In genomic region chr2:212921711-212922110, GRCh38 we compare ENCODE assay signal across 21 cellular contexts.
DNase-seq lines count a peak whose midpoint lies in the region; ATAC-seq and TF ChIP-seq lines count a peak whose summit lies in the region.
"Had no signal": no experiment of that assay in that cellular context is flagged by ENCODE, and none has a peak within 500 bp of the region (broad histone marks: within the 10 kb centered on the region; RNA-seq: fewer than 3 reads in every experiment).

No MANE protein-coding gene starts in this region.

- peaks cover 4% of the 10 kb centered on the region; the same call in 1 of the 2 replicates for H3K36me3 ChIP-seq in ACC112 (ENCODE audit: insufficient read depth, low read length)
- no peaks in the 10 kb centered on the region for H3K36me3 ChIP-seq in mammary epithelial cell (ENCODE audit: insufficient read depth, low read length)
- H3K36me3 ChIP-seq: BE2C; BLaER1 treated with 17β-estradiol and CSF1 and Interleukin-3, amounts not matched to agents 10 nM and 100 nM had no signal

- peaks cover 30% of the 10 kb centered on the region for H3K4me1 ChIP-seq in ACC112 (ENCODE audit: control insufficient read depth, insufficient read depth, low read length, unreplicated experiment)
- H3K4me1 ChIP-seq in mammary epithelial cell (ENCODE audit: insufficient read depth, low read length): peaks cover 28% of the 10 kb centered on the region
- H3K4me1 ChIP-seq: BE2C; BLaER1 treated with 17β-estradiol and CSF1 and Interleukin-3, amounts not matched to agents 10 nM and 100 nM had no signal

- dilution Hi-C loops in mammary epithelial cell (cut with HindIII; ENCODE audit: low sequenced_read_pairs): no loop called here

- CTCF ChIA-PET in mammary epithelial cell (lab: Charles Lee; ENCODE audit: low non-redundant PET): no interaction called here

- H3K9ac ChIP-seq in mammary epithelial cell (ENCODE audit: insufficient read depth, low read length): no peak overlapping the region
- H3K9ac ChIP-seq: BLaER1 treated with 17β-estradiol and CSF1 and Interleukin-3, amounts not matched to agents 10 nM and 100 nM; GM23248 had no signal

- H3K27ac ChIP-seq in ACC112 (ENCODE audit: low read depth, low read length) (peak overlapping the region; percentile 90), mammary epithelial cell (ENCODE audit: insufficient read depth, low read depth, low read length) (peak overlapping the region; percentile 73)
- H3K27ac ChIP-seq: 22Rv1; BLaER1 treated with 17β-estradiol and CSF1 and Interleukin-3, amounts not matched to agents 10 nM and 100 nM; GM23248 had no signal

- ATAC-seq in activated CD4-positive, CD25-positive, alpha-beta regulatory T cell treated with anti-CD3 and anti-CD28 coated beads, Interleukin-2, amount 50 U/mL, for 24 hours: peak; percentile 61 to 71
- ATAC-seq in HG03045 (IDR thresholded peaks at IDR 0.05; ENCODE audit: unreplicated experiment): no peak
- ATAC-seq: GM12878 had no signal

- H3K27me3 ChIP-seq in ACC112 (ENCODE audit: insufficient read depth, low read length): no peaks in the 10 kb centered on the region
- no peaks in the 10 kb centered on the region for H3K27me3 ChIP-seq in mammary epithelial cell (ENCODE audit: insufficient read depth, low read length)
- H3K27me3 ChIP-seq: BLaER1 treated with 17β-estradiol and CSF1 and Interleukin-3, amounts not matched to agents 10 nM and 100 nM had no signal

- in situ Hi-C loops in mammary epithelial cell (cut with MboI; ENCODE audit: low sequenced_read_pairs in 2 of 2): no loop called here

- intact Hi-C loops in mammary epithelial cell (cut with micrococcal nuclease): no loop called here

- H3K4me3 ChIP-seq in ACC112 (ENCODE audit: low read depth, low read length): no peak overlapping the region
- H3K4me3 ChIP-seq in mammary epithelial cell (replicated peaks in 1 of 3; ENCODE audit: insufficient read depth in 1 of 3, low read depth in 2 of 3, low read length in 3 of 3): no peak overlapping the region
- H3K4me3 ChIP-seq: BLaER1 treated with 17β-estradiol and CSF1 and Interleukin-3, amounts not matched to agents 10 nM and 100 nM; GM12878; GM23248 had no signal

- H3K79me2 ChIP-seq in ACC112 (ENCODE audit: control insufficient read depth, insufficient read depth, low read length, unreplicated experiment): no peaks in the 10 kb centered on the region
- no peaks in the 10 kb centered on the region for H3K79me2 ChIP-seq in mammary epithelial cell (ENCODE audit: insufficient read depth, low read length)

- H3K4me2 ChIP-seq in mammary epithelial cell (ENCODE audit: insufficient read depth, low read depth, low read length): no peak overlapping the region
- H3K4me2 ChIP-seq: BLaER1 treated with 17β-estradiol and CSF1 and Interleukin-3, amounts not matched to agents 10 nM and 100 nM had no signal

- H3K9me3 ChIP-seq in mammary epithelial cell (replicated peaks; ENCODE audit: insufficient read depth, low read length): peaks cover 5% of the 10 kb centered on the region
- H3K9me3 ChIP-seq: BE2C had no signal

- no peak for DNase-seq in activated CD4-positive, CD25-positive, alpha-beta regulatory T cell (lab: John Stamatoyannopoulos, UW)
- no peak for DNase-seq in mammary epithelial cell
- DNase-seq in stimulated activated CD4-positive, alpha-beta T cell treated with anti-CD3 and anti-CD28 coated beads, Interleukin-2, amount 100 ng/mL, for 48 hours: no peak
- DNase-seq: ACHN; AML-193; BE2C; CD4-positive, alpha-beta T cell; CD8-positive, alpha-beta memory T cell; DMS 273 treated with DMSO at 0.1 percent for 48 hours; DMS79; EL; GDM1; GM23248; H7; HCEC 1CT had no signal

- H2AFZ ChIP-seq in ACC112 (ENCODE audit: low read length, unreplicated experiment): no peak overlapping the region
- no peak overlapping the region for H2AFZ ChIP-seq in mammary epithelial cell (ENCODE audit: low read depth, low read length)
- H2AFZ ChIP-seq: GM23248 had no signal

- H4K20me1 ChIP-seq in mammary epithelial cell (ENCODE audit: insufficient read depth, low read length): no peaks in the 10 kb centered on the region
- H4K20me1 ChIP-seq: BLaER1 treated with 17β-estradiol and CSF1 and Interleukin-3, amounts not matched to agents 10 nM and 100 nM had no signal

- no TSS peak for BruUV-seq in mammary epithelial cell (replicated peaks; lab: Mats Ljungman, UMichigan)

- no peak for TF ChIP-seq CTCF in mammary epithelial cell (conservative IDR thresholded peaks at IDR 0.05 in 1 of 2, IDR thresholded peaks at IDR 0.05 in 1 of 2; ENCODE audit: extremely low read depth in 1 of 2, insufficient read depth in 1 of 2, low read depth in 1 of 2, low read length in 2 of 2)
